23 cellular contexts compared by ENCODE assay signal in the genomic region with DNA sequence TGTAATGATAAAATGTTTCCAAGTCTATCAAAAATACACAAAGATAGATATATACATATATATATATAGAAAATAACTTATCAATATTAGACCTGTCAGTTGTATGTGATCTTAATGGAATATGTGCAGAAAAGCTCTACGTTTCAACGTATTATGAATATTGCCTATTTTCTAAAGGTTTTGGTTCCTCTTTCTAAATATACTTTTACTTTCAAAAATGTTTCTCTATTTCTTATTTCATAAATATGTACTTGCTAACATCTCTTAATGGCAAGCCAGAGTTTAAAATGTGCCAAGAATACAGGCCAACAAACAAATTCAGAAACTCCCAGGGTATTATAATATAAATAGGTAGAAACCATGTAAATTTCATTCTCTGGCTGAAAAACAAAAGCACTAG.
DNase-seq lines count a peak whose midpoint lies in the region; ATAC-seq lines count a peak whose summit lies in the region.
"Had no signal": no experiment of that assay in that cellular context is flagged by ENCODE, and none has a peak within 500 bp of the region (broad histone marks: within the 10 kb centered on the region; RNA-seq: fewer than 3 reads in every experiment).

No MANE protein-coding gene starts in this region.

- DNase-seq in activated CD4-positive, CD25-positive, alpha-beta regulatory T cell (lab: John Stamatoyannopoulos, UW), result no peak
- DNase-seq in GDM1 (lab: John Stamatoyannopoulos, UW) (no peak), iPS-NIHi7 (ENCODE audit: extremely low spot score) (no peak)
- DNase-seq: CD4-positive, alpha-beta T cell; HCEC 1CT; Karpas-422; NCI-H1092 treated with DMSO at 0.1 percent for 48 hours; NCI-H1436; NCI-H187; NCI-H2081 treated with DMSO at 0.1 percent for 48 hours; NCI-H2171; NCI-H226; NCI-H510A; NCI-H69; Right ventricle myocardium superior; RPMI8226; T-cell had no signal

- ATAC-seq in GM18511 (IDR thresholded peaks at IDR 0.05; ENCODE audit: unreplicated experiment), result peak; percentile 53
- ATAC-seq in GM21390 (IDR thresholded peaks at IDR 0.05; ENCODE audit: unreplicated experiment), result peak; percentile 59
- ATAC-seq in HG02852 (IDR thresholded peaks at IDR 0.05; ENCODE audit: unreplicated experiment), result peak; percentile 61
- peak; percentile 66 for ATAC-seq in HG03159 (IDR thresholded peaks at IDR 0.05; ENCODE audit: unreplicated experiment)
- no peak for ATAC-seq in GM19351 (IDR thresholded peaks at IDR 0.05; ENCODE audit: unreplicated experiment)
- ATAC-seq: GM12878, T-cell had no signal
